ENCODE assay signal across 20 cellular contexts in the genomic region with DNA sequence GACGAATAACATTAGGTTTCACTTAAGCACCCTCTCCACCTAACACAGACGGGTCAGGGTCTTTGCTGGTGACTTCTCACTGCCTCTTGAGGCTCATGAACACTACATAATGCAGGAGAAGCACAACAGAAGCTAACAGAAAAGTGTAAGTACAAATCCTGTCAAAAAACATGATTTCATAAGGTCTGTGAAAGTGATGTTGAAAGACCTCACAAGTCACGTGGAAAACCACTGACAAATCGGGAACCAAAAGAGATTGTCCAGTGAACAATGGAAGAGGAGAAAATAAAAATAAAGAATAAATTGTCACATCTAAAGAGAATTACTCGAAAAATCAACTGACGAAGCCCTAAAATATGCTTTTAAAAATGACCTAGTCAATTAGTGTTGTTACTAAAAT. TPM values are rescaled to one million over a fixed set of nuclear protein-coding genes. Genes with fewer than 3 reads are reported as not detected.
DNase-seq lines count a peak whose midpoint lies in the region; ATAC-seq and TF ChIP-seq lines count a peak whose summit lies in the region.
"Had no signal": no experiment of that assay in that cellular context is flagged by ENCODE, and none has a peak within 500 bp of the region (broad histone marks: within the 10 kb centered on the region; RNA-seq: fewer than 3 reads in every experiment).

No MANE protein-coding gene starts in this region.

- H2AFZ ChIP-seq in PC-9: no peak overlapping the region

- H3K27me3 ChIP-seq in CD8-positive, alpha-beta T cell (ENCODE audit: insufficient read depth, low read length): no peaks in the 10 kb centered on the region
- H3K27me3 ChIP-seq in PC-9 (ENCODE audit: insufficient read depth, low read depth): no peaks in the 10 kb centered on the region
- H3K27me3 ChIP-seq: adrenal gland, cardiac muscle cell, pancreas, sigmoid colon, suprapubic skin had no signal

- DNase-seq in CD14-positive monocyte (ENCODE audit: low spot score): no peak
- DNase-seq in CD8-positive, alpha-beta T cell: no peak
- DNase-seq in T-helper 17 cell: no peak
- peak; percentile 6 for DNase-seq in fibroblast of peridontal ligament (ENCODE audit: extremely low read depth)
- DNase-seq in GM03348 (ENCODE audit: low spot score): no peak
- no peak for DNase-seq in hepatic stellate cell (ENCODE audit: low spot score)
- no peak for DNase-seq in PC-9
- no peak for DNase-seq in activated effector memory CD4-positive, alpha-beta T cell treated with Interleukin-2 at 50 U/mL for 16 hours
- DNase-seq: activated CD8-positive, alpha-beta memory T cell treated with anti-CD3 and anti-CD28 coated beads, Interleukin-2, amount 50 U/mL, for 4 hours; adrenal gland; H9; NCI-H187 treated with DMSO at 0.1 percent for 48 hours; pancreas; Right ventricle myocardium superior; sigmoid colon; stimulated activated CD4-positive, alpha-beta T cell treated with anti-CD3 and anti-CD28 coated beads, Interleukin-2, amount 100 ng/mL, for 24 hours had no signal

- H3K27ac ChIP-seq in CD8-positive, alpha-beta T cell (ENCODE audit: low read depth, low read length): no peak overlapping the region
- H3K27ac ChIP-seq in PC-9: no peak overlapping the region
- H3K27ac ChIP-seq: cardiac muscle cell, pancreas, sigmoid colon, suprapubic skin had no signal

- POLR2A ChIA-PET in CD8-positive, alpha-beta T cell (lab: Charles Lee): no interaction called here
- POLR2A ChIA-PET in PC-9 (lab: Charles Lee; ENCODE audit: unreplicated experiment): no interaction called here

- H3K9me2 ChIP-seq in PC-9 (ENCODE audit: insufficient read depth): no peaks in the 10 kb centered on the region

- H4K20me1 ChIP-seq in PC-9 (ENCODE audit: insufficient read depth): no peaks in the 10 kb centered on the region

- H3K4me1 Mint-ChIP-seq in CD14-positive monocyte: peaks cover 75% of the 10 kb centered on the region
- H3K4me1 Mint-ChIP-seq in CD8-positive, alpha-beta T cell (ENCODE audit: low read depth): peaks cover 74% of the 10 kb centered on the region
- H3K4me1 Mint-ChIP-seq in T-helper 17 cell: peaks cover 47% of the 10 kb centered on the region

- H3K27me3 Mint-ChIP-seq in CD14-positive monocyte (ENCODE audit: low read depth in 3 of 3) (peaks cover 0 to 2% (median 1%) of the 10 kb centered on the region in 3 donors), T-helper 17 cell (no peaks in the 10 kb centered on the region)
- no peaks in the 10 kb centered on the region for H3K27me3 Mint-ChIP-seq in CD8-positive, alpha-beta T cell (ENCODE audit: low read depth)

- no peak overlapping the region for H3K4me2 ChIP-seq in PC-9

- H3K4me3 ChIP-seq in CD8-positive, alpha-beta T cell (ENCODE audit: low read depth, low read length): no peak overlapping the region
- no peak overlapping the region for H3K4me3 ChIP-seq in PC-9
- H3K4me3 ChIP-seq: adrenal gland, cardiac muscle cell, pancreas, sigmoid colon, suprapubic skin had no signal

- TF ChIP-seq CTCF in CD14-positive monocyte (IDR thresholded peaks at IDR 0.05) (no peak), PC-9 (conservative IDR thresholded peaks at IDR 0.05) (no peak)
- no peak for TF ChIP-seq CTCF in CD8-positive, alpha-beta T cell (IDR thresholded peaks at IDR 0.05)

- no peak for ATAC-seq in CD8-positive, alpha-beta T cell
- ATAC-seq in T-helper 17 cell: no peak
- ATAC-seq: esophagus mucosa, pancreas had no signal

- intact Hi-C loops in CD14-positive monocyte (cut with micrococcal nuclease): loop anchor here in 1 of 2 donors (5.0 kb wide), 1 partner anchor 45 kb away; no protein-coding TSS in a partner anchor
- intact Hi-C loops in CD8-positive, alpha-beta T cell (cut with DNase I, micrococcal nuclease): no loop called here
- intact Hi-C loops in PC-9 (cut with micrococcal nuclease; ENCODE audit: unreplicated experiment): no loop called here

- H3K36me3 Mint-ChIP-seq in CD14-positive monocyte: peaks cover 63 to 73% of the 10 kb centered on the region in 2 donors
- peaks cover 74% of the 10 kb centered on the region for H3K36me3 Mint-ChIP-seq in CD8-positive, alpha-beta T cell
- peaks cover 14% of the 10 kb centered on the region for H3K36me3 Mint-ChIP-seq in T-helper 17 cell (ENCODE audit: low read depth)

- no peaks in the 10 kb centered on the region for H3K79me2 ChIP-seq in PC-9 (ENCODE audit: low read depth)

- H3K4me3 Mint-ChIP-seq in CD14-positive monocyte: peak overlapping the region in 1 of 2 donors; percentile 67
- H3K4me3 Mint-ChIP-seq in CD8-positive, alpha-beta T cell: peak overlapping the region; percentile 26
- no peak overlapping the region for H3K4me3 Mint-ChIP-seq in T-helper 17 cell
- H3K4me3 Mint-ChIP-seq: T-helper 2 cell treated with Interferon-gamma antibody and Interleukin-4, amounts not matched to agents 5 μg/mL and 100 μg/mL, for 36 hours had no signal

- H3K9me3 Mint-ChIP-seq in CD14-positive monocyte: peaks cover 0 to 1% (median 0%) of the 10 kb centered on the region in 7 donors
- no peaks in the 10 kb centered on the region for H3K9me3 Mint-ChIP-seq in CD8-positive, alpha-beta T cell
- H3K9me3 Mint-ChIP-seq: H9; T-helper 2 cell treated with Interferon-gamma antibody and Interleukin-4, amounts not matched to agents 5 μg/mL and 100 μg/mL, for 36 hours had no signal

- no peaks in the 10 kb centered on the region for H3F3A ChIP-seq in PC-9 (ENCODE audit: insufficient read depth, low read depth)

- H3K36me3 ChIP-seq in CD8-positive, alpha-beta T cell (ENCODE audit: insufficient read depth, low read length): peaks cover 46% of the 10 kb centered on the region
- no peaks in the 10 kb centered on the region for H3K36me3 ChIP-seq in PC-9 (ENCODE audit: low read depth)
- H3K36me3 ChIP-seq: cardiac muscle cell, pancreas, sigmoid colon had no signal

- peak overlapping the region; percentile 92 to 98 (median 96) for H3K27ac Mint-ChIP-seq in CD14-positive monocyte
- H3K27ac Mint-ChIP-seq in CD8-positive, alpha-beta T cell: peak overlapping the region; percentile 84
- H3K27ac Mint-ChIP-seq in T-helper 17 cell: peak overlapping the region; percentile 89
- H3K27ac Mint-ChIP-seq: H9; T-helper 2 cell treated with Interferon-gamma antibody and Interleukin-4, amounts not matched to agents 5 μg/mL and 100 μg/mL, for 36 hours had no signal

- BruUV-seq in PC-9 (replicated peaks; lab: Mats Ljungman, UMichigan): no TSS peak

- CTCF ChIA-PET in CD8-positive, alpha-beta T cell (lab: Charles Lee): interaction anchor here (1.6 to 10.4 kb wide), 3 partner anchors 13 to 51 kb away, joined by 4 to 110 read pairs (median 8); partner anchors contain the start of gene PSD4
- CTCF ChIA-PET in PC-9 (lab: Charles Lee): no interaction called here

- H3K4me1 ChIP-seq in CD8-positive, alpha-beta T cell (ENCODE audit: insufficient read depth, low read length): peaks cover 46% of the 10 kb centered on the region
- H3K4me1 ChIP-seq in PC-9 (replicated peaks; ENCODE audit: insufficient read depth): no peaks in the 10 kb centered on the region
- H3K4me1 ChIP-seq: pancreas, sigmoid colon had no signal

- H3K9me3 ChIP-seq in CD8-positive, alpha-beta T cell (ENCODE audit: low read length): no peaks in the 10 kb centered on the region
- H3K9me3 ChIP-seq in T-helper 17 cell (ENCODE audit: control insufficient read depth, low read length, poor library complexity, severe bottlenecking): no peaks in the 10 kb centered on the region
- no peaks in the 10 kb centered on the region for H3K9me3 ChIP-seq in PC-9 (ENCODE audit: insufficient read depth, low read depth)
- H3K9me3 ChIP-seq: adrenal gland, pancreas, sigmoid colon, suprapubic skin had no signal

RNA-seq across cellular contexts. Expression of gene PSD4, which starts 14.0 kb away (rescaled TPM):
- polyA plus RNA-seq in CD14-positive monocyte: 10 to 100 TPM; 11.0 to 18.2 TPM
- 10 to 100 TPM; 80.6 to 86.2 TPM for total RNA-seq in CD8-positive, alpha-beta T cell
- total RNA-seq in T-helper 17 cell (100 to 1,000 TPM; 141 to 160 TPM), PC-9 (2021) (29.6 and 38.7 TPM in 2 replicates)
